In the genomic region with DNA sequence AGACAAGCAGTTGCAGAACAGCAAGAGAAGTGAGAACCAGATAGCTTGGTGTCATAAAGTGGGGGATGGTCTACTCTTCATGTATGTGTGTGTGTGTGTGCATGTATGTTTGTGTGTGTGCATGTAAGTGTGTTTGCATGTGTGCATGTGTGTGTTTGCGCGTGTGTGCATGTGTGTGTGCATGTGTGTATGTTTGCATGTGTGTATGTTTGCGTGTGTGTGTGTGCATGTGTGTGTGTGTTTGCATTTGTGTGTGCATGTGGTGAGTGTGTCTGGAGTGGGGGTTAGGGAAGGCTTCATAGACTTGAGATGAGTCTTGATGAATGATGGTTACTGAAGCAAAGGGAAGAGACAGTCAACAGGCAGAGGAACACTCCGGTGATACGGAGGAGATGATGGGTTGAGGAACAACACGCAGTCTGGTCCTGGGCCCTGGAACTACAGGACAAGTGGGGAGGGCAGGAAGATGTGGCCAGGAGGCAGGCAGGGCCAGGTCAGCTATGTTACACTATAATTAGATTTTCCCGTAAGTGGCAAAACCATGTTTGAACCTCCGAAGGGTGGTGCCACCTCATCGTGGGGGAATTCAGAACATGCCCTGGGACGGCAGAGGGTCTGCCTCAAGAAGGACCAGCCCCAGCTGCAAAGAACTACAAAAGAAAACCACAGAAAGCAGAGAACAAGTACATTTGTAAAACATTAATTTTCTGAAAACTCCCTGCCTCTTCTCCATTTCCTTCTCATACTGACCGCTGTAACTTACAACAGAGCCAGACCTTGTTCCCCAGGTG, we compare ENCODE assay signal across 1 cellular context.
TF ChIP-seq lines count a peak whose summit lies in the region.

No MANE protein-coding gene starts in this region.

TF ChIP-seq in SK-N-SH treated with all-trans-retinoic acid at 6 μM for 48 hours, 23 proteins besides CTCF, POLR2A, EP300 and RAD21 (continued from another document):
- TF ChIP-seq PPARA (CRISPR knock-in tag; IDR thresholded peaks at IDR 0.05; ENCODE audit: borderline replicate concordance), result no peak
